ENCODE assay signal across 7 cellular contexts in the genomic region with DNA sequence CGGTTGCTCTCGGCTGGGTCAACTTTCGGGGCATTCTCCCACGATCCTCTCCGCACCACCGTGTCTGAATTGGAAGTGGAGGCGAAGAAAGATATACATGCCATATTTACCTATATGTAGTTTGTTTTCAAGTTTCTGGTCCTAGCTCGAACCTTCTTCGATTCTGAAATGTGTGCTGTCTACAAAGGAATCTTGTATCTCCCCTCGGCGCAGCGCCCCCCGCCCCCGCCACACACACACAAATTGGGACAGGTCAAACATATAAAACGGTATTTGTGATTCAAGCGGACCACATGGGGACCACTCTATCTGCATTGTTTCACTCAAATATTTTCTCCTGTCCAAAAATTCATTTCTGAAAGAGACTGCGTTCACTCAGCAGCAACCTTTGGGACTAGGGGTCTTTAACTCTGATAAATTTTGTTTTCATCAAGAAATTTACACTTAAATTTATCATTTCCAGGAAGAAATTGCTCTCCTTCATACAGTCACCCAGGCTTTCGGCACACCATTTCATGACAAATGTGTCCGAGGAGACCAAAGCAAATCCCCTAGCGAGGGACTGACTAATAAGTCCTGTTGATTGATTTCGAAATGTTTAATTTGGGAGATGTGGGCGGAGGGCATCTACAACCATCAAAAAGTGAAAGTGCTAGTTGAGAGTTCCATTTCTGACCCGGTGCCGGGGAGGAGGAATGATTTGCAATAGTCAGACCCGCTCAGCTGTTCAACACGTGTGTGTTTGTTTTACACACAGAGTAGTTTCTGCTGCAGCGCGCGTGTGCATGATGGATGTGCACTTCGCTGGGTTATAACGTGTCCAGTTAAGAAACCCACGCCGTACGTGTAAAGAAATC. TPM values are rescaled to one million over a fixed set of nuclear protein-coding genes. Genes with fewer than 3 reads are reported as not detected.
DNase-seq lines count a peak whose midpoint lies in the region; ATAC-seq, FAIRE-seq and TF ChIP-seq lines count a peak whose summit lies in the region.

No MANE protein-coding gene starts in this region.

- H3K4me1 Mint-ChIP-seq in activated CD8-positive, alpha-beta T cell treated with anti-CD3 and anti-CD28 coated beads for 36 hours (ENCODE audit: low read depth), result peaks cover 35% of the 10 kb centered on the region
- H3K4me1 Mint-ChIP-seq in effector memory CD8-positive, alpha-beta T cell (ENCODE audit: low read depth in 2 of 2), result peaks cover 48 to 54% of the 10 kb centered on the region in 2 donors

- TF ChIP-seq CTCF in activated CD8-positive, alpha-beta T cell treated with anti-CD3 and anti-CD28 coated beads for 36 hours (IDR thresholded peaks at IDR 0.05), result no peak

- no peak for ATAC-seq in activated CD8-positive, alpha-beta T cell treated with anti-CD3 and anti-CD28 coated beads for 36 hours
- no peak for ATAC-seq in effector memory CD8-positive, alpha-beta T cell (replicated peaks)
- no peak for ATAC-seq in HG03025 (IDR thresholded peaks at IDR 0.05; ENCODE audit: low FRiP score, unreplicated experiment)

- CTCF ChIA-PET in activated CD8-positive, alpha-beta T cell treated with anti-CD3 and anti-CD28 coated beads for 36 hours (lab: Charles Lee), result interaction anchor here (0.8 to 2.5 kb wide), 2 partner anchors 10 to 17 kb away, joined by 3 to 9 read pairs; no protein-coding TSS in a partner anchor

- H3K4me3 Mint-ChIP-seq in activated CD8-positive, alpha-beta T cell treated with anti-CD3 and anti-CD28 coated beads for 36 hours, result peak overlapping the region; percentile 100
- peak overlapping the region; percentile 94 to 98 for H3K4me3 Mint-ChIP-seq in effector memory CD8-positive, alpha-beta T cell

- FAIRE-seq in GM18507 (lab: Jason Lieb, UNC), result peak; percentile 48

- no peaks in the 10 kb centered on the region for H3K9me3 Mint-ChIP-seq in activated CD8-positive, alpha-beta T cell treated with anti-CD3 and anti-CD28 coated beads for 36 hours
- H3K9me3 Mint-ChIP-seq in effector memory CD8-positive, alpha-beta T cell, result no peaks in the 10 kb centered on the region

- intact Hi-C loops in activated CD8-positive, alpha-beta T cell treated with anti-CD3 and anti-CD28 coated beads for 36 hours (cut with micrococcal nuclease), result loop anchor here (5.0 kb wide), 4 partner anchors 87 to 638 kb away; partner anchors contain the start of gene STX17

- peaks cover 35% of the 10 kb centered on the region for H3K36me3 Mint-ChIP-seq in activated CD8-positive, alpha-beta T cell treated with anti-CD3 and anti-CD28 coated beads for 36 hours (ENCODE audit: low read depth)
- peaks cover 67% of the 10 kb centered on the region for H3K36me3 Mint-ChIP-seq in effector memory CD8-positive, alpha-beta T cell (ENCODE audit: insufficient read depth)

- DNase-seq in GM18507 (ENCODE audit: extremely low spot score, insufficient read length, low read depth), result no peak
- peak; percentile 26 for DNase-seq in NCI-H2171 (lab: John Stamatoyannopoulos, UW)
- DNase-seq in activated CD8-positive, alpha-beta T cell treated with anti-CD3 and anti-CD28 coated beads for 36 hours, result peak; percentile 89
- DNase-seq in effector memory CD8-positive, alpha-beta T cell, result peak; percentile 44 to 63 (median 47)
- peak; percentile 75 to 77 for DNase-seq in lung microvascular endothelial cell (ENCODE audit: low read depth in 2 of 2)
- peak; percentile 79 for DNase-seq in stimulated activated CD8-positive, alpha-beta memory T cell treated with anti-CD3 and anti-CD28 coated beads, Interleukin-4, amount 100 ng/mL, for 48 hours

- POLR2A ChIA-PET in activated CD8-positive, alpha-beta T cell treated with anti-CD3 and anti-CD28 coated beads for 36 hours (lab: Charles Lee), result interaction anchor here (1.4 kb wide), 1 partner anchor 10 kb away, joined by 6 read pairs; no protein-coding TSS in a partner anchor

- H3K27ac Mint-ChIP-seq in activated CD8-positive, alpha-beta T cell treated with anti-CD3 and anti-CD28 coated beads for 36 hours, result peak overlapping the region; percentile 98
- H3K27ac Mint-ChIP-seq in effector memory CD8-positive, alpha-beta T cell, result peak overlapping the region; percentile 98 to 99

- H3K27me3 Mint-ChIP-seq in activated CD8-positive, alpha-beta T cell treated with anti-CD3 and anti-CD28 coated beads for 36 hours, result no peaks in the 10 kb centered on the region
- H3K27me3 Mint-ChIP-seq in effector memory CD8-positive, alpha-beta T cell, result peaks cover 10 to 36% of the 10 kb centered on the region in 2 donors

RNA-seq across cellular contexts. Expression of gene NR4A3, which starts 1.1 kb away (rescaled TPM):
- 100 to 1,000 TPM; 112 to 113 TPM for total RNA-seq in activated CD8-positive, alpha-beta T cell treated with anti-CD3 and anti-CD28 coated beads for 36 hours
- under 0.01 TPM in 2 replicates for total RNA-seq in lung microvascular endothelial cell

Comparison
In these comparisons a context has a peak if more than half of its experiments do, and no peak if none do; other contexts are left out.
1. RNA of gene NR4A3, which starts 1.1 kb away (total RNA-seq): 112 to 113 TPM in activated CD8-positive, alpha-beta T cell treated with anti-CD3 and anti-CD28 coated beads for 36 hours; under 0.01 TPM in lung microvascular endothelial cell; every median in the first group is over 100 times any median in the second.